8 cellular contexts compared by ENCODE assay signal in the genomic region with DNA sequence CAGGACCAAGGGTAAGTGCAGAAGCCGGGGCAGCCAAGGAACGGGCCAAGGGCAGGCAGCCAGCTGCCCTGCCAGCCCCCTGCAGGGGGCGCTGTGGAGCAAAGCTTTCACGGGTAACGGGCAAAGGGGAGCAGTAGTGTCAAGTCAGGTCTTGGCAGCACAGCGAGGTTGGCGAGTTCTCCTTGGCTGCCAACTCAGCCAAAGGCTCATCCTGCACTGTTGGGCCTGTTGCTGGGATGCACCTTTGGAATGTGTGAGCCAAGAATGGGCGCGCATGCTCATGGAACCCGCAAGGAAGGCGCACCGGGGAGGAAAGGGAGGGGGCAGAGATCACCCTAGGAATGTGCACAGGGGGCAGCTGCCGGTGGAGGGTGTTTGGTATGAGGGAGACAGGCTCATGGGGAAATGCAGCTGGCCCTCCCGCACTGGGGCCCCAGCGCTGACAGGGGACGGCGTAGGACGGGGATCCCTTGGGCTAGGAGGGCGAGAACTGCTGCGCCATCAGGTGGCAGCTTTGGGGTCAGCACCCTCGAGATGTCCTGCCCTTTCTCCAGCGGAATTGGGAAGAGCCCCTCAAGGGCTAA.
DNase-seq lines count a peak whose midpoint lies in the region; ATAC-seq, FAIRE-seq and TF ChIP-seq lines count a peak whose summit lies in the region.

No MANE protein-coding gene starts in this region.

- H3K36me3 ChIP-seq in astrocyte (ENCODE audit: insufficient read depth, low read length) (no peaks in the 10 kb centered on the region), iPS-20b (ENCODE audit: insufficient read depth, low read depth, low read length) (no peaks in the 10 kb centered on the region), uterus (no peaks in the 10 kb centered on the region)

- no peak for TF ChIP-seq POLR2A in uterus (IDR thresholded peaks at IDR 0.05)

- FAIRE-seq in astrocyte (lab: Jason Lieb, UNC) = no peak

- TF ChIP-seq CTCF in astrocyte (IDR thresholded peaks at IDR 0.05; ENCODE audit: insufficient read depth, low read depth, low read length) (peak; percentile 39), uterus (IDR thresholded peaks at IDR 0.05) (peak in 1 of 4 experiments; percentile 12)

- H2AFZ ChIP-seq in astrocyte (ENCODE audit: low read depth, low read length) = no peak overlapping the region

- H3K27me3 Mint-ChIP-seq in T-helper 17 cell (peaks cover 74% of the 10 kb centered on the region), astrocyte (ENCODE audit: low read depth, unreplicated experiment) (peaks cover 59% of the 10 kb centered on the region)

- H3K9me3 Mint-ChIP-seq in astrocyte (ENCODE audit: unreplicated experiment) = no peaks in the 10 kb centered on the region

- peak; percentile 32 to 59 for DNase-seq in NCI-H524 (lab: John Stamatoyannopoulos, UW)
- DNase-seq in NCI-H524 treated with DMSO at 0.1 percent for 48 hours (lab: John Stamatoyannopoulos, UW) = no peak
- DNase-seq in T-helper 17 cell = peak; percentile 38 to 57 (median 44)
- DNase-seq in astrocyte (ENCODE audit: low read depth) = no peak
- peak; percentile 66 for DNase-seq in stimulated activated CD4-positive, alpha-beta T cell treated with anti-CD3 and anti-CD28 coated beads, Interleukin-1b, Interleukin-23, amount 100 ng/mL, for 48 hours
- no peak for DNase-seq in uterus

- peak overlapping the region; percentile 22 for H3K4me2 ChIP-seq in astrocyte (ENCODE audit: low read length)

- H3K4me3 ChIP-seq in astrocyte (ENCODE audit: insufficient read depth, low read depth, low read length) = no peak overlapping the region
- peak overlapping the region; percentile 91 for H3K4me3 ChIP-seq in iPS-20b (ENCODE audit: low read length)
- H3K4me3 ChIP-seq in uterus = no peak overlapping the region

- H3K4me3 Mint-ChIP-seq in T-helper 17 cell = peak overlapping the region; percentile 83
- H3K4me3 Mint-ChIP-seq in astrocyte (ENCODE audit: unreplicated experiment) = peak overlapping the region; percentile 89

- peaks cover 2% of the 10 kb centered on the region for H3K27me3 ChIP-seq in astrocyte (ENCODE audit: insufficient read depth, low read length)
- H3K27me3 ChIP-seq in iPS-20b (ENCODE audit: insufficient read depth, low read length) = peaks cover 33% of the 10 kb centered on the region
- H3K27me3 ChIP-seq in uterus = no peaks in the 10 kb centered on the region

- H3K79me2 ChIP-seq in astrocyte (ENCODE audit: insufficient read depth, low read length) = no peaks in the 10 kb centered on the region

- H3K27ac Mint-ChIP-seq in T-helper 17 cell = no peak overlapping the region
- no peak overlapping the region for H3K27ac Mint-ChIP-seq in astrocyte (ENCODE audit: unreplicated experiment)

- H3K4me1 Mint-ChIP-seq in T-helper 17 cell = peaks cover 7% of the 10 kb centered on the region
- H3K4me1 Mint-ChIP-seq in astrocyte (ENCODE audit: low read depth, unreplicated experiment) = no peaks in the 10 kb centered on the region

- H3K27ac ChIP-seq in astrocyte (ENCODE audit: low read depth, low read length) = no peak overlapping the region
- H3K27ac ChIP-seq in iPS-20b (ENCODE audit: low read length) = no peak overlapping the region
- H3K27ac ChIP-seq in uterus = no peak overlapping the region

- H3K4me1 ChIP-seq in astrocyte (ENCODE audit: insufficient read depth, low read length) (no peaks in the 10 kb centered on the region), iPS-20b (ENCODE audit: insufficient read depth, low read length) (0 out of 2 replicates have a peak, but pooled peaks cover 3% of the 10 kb centered on the region), uterus (no peaks in the 10 kb centered on the region)

- peak; percentile 53 for ATAC-seq in HG03378 (IDR thresholded peaks at IDR 0.05; ENCODE audit: unreplicated experiment)
- ATAC-seq in T-helper 17 cell = peak; percentile 75

- intact Hi-C loops in uterus (cut with DNase I; ENCODE audit: low total_unique reads) = no loop called here

- H3K9me3 ChIP-seq in T-helper 17 cell (ENCODE audit: control insufficient read depth, low read length, poor library complexity, severe bottlenecking) = no peaks in the 10 kb centered on the region
- H3K9me3 ChIP-seq in astrocyte (ENCODE audit: insufficient read depth, low read depth, low read length) = no peaks in the 10 kb centered on the region
- no peaks in the 10 kb centered on the region for H3K9me3 ChIP-seq in iPS-20b (ENCODE audit: insufficient read depth, low read depth, low read length)
- no peaks in the 10 kb centered on the region for H3K9me3 ChIP-seq in uterus

- H4K20me1 ChIP-seq in astrocyte (ENCODE audit: insufficient read depth, low read length) = no peaks in the 10 kb centered on the region

- H3K36me3 Mint-ChIP-seq in T-helper 17 cell (ENCODE audit: low read depth) = peaks cover 4% of the 10 kb centered on the region
- no peaks in the 10 kb centered on the region for H3K36me3 Mint-ChIP-seq in astrocyte (ENCODE audit: low read depth, unreplicated experiment)

- H3K9ac ChIP-seq in astrocyte (ENCODE audit: low read length) (no peak overlapping the region), iPS-20b (ENCODE audit: low read depth, low read length) (no peak overlapping the region)

Comparison
In these comparisons a context has a peak if more than half of its experiments do, and no peak if none do; other contexts are left out.
1. DNase-seq: peak in NCI-H524 (2 of 2), T-helper 17 cell (3 of 3) and stimulated activated CD4-positive, alpha-beta T cell treated with anti-CD3 and anti-CD28 coated beads, Interleukin-1b, Interleukin-23, amount 100 ng/mL, for 48 hours (single experiment); none in NCI-H524 treated with DMSO at 0.1 percent for 48 hours (single experiment), astrocyte (single experiment) and uterus (0 of 2).